ENCODE assay signal across 9 cellular contexts in genomic region chr4:3436798-3437581, GRCh38. TPM values are rescaled to one million over a fixed set of nuclear protein-coding genes. Genes with fewer than 3 reads are reported as not detected.
DNase-seq lines count a peak whose midpoint lies in the region; ATAC-seq and TF ChIP-seq lines count a peak whose summit lies in the region.
"Had no signal": no experiment of that assay in that cellular context is flagged by ENCODE, and none has a peak within 500 bp of the region (broad histone marks: within the 10 kb centered on the region; RNA-seq: fewer than 3 reads in every experiment).

No MANE protein-coding gene starts in this region.

- no peaks in the 10 kb centered on the region for H4K20me1 ChIP-seq in GM23248 (ENCODE audit: insufficient read depth)

- peak overlapping the region; percentile 28; the same call in 1 of the 2 replicates for H2AFZ ChIP-seq in GM23248

- no peak for TF ChIP-seq CTCF in choroid plexus epithelial cell (conservative IDR thresholded peaks at IDR 0.05; ENCODE audit: low read depth, low read length)
- TF ChIP-seq CTCF in retinal pigment epithelial cell (conservative IDR thresholded peaks at IDR 0.05; ENCODE audit: low read depth, low read length): no peak

- H3K27ac ChIP-seq in GM23248: no peak overlapping the region

- H3F3A ChIP-seq in GM23248 (ENCODE audit: insufficient read depth): no peaks in the 10 kb centered on the region

- peak; percentile 83 for DNase-seq in GM23248
- peak; percentile 84 for DNase-seq in NCI-H226
- peak; percentile 14 for DNase-seq in choroid plexus epithelial cell (ENCODE audit: low read depth)
- peak; percentile 36 for DNase-seq in retinal pigment epithelial cell (ENCODE audit: low read depth)
- DNase-seq in central memory CD4-positive, alpha-beta T cell: no peak
- DNase-seq in stimulated activated CD4-positive, alpha-beta T cell treated with anti-CD3 and anti-CD28 coated beads, Interleukin-12 subunit alpha, Interleukin-12 subunit beta, amount 100 ng/mL, for 4 hours: no peak

- WGBS in GM23248 (ENCODE audit: low coverage in 1 of 2, low lambda C conversion rate in 2 of 2, missing lambda C conversion rate in 2 of 2), 2 experiments: 67 to 68% methylated on average over 17 to 19 of the region's 19 CpGs

- H3K27me3 ChIP-seq in GM23248 (replicated peaks; ENCODE audit: insufficient read depth): no peaks in the 10 kb centered on the region

- peak overlapping the region; percentile 52 for H3K9ac ChIP-seq in GM23248

- no peaks in the 10 kb centered on the region for H3K9me3 ChIP-seq in GM23248 (ENCODE audit: low read depth)

- H3K79me2 ChIP-seq in GM23248 (ENCODE audit: insufficient read depth): no peaks in the 10 kb centered on the region

- in situ Hi-C loops in GM23248 (cut with MboI): no loop called here

- peaks cover 11% of the 10 kb centered on the region for H3K4me1 ChIP-seq in GM23248 (ENCODE audit: insufficient read depth)

- H3K4me2 ChIP-seq in GM23248 (ENCODE audit: unreplicated experiment): no peak overlapping the region

- no peak for ATAC-seq in GM18498 (IDR thresholded peaks at IDR 0.05; ENCODE audit: unreplicated experiment)
- no peak for ATAC-seq in GM21529 (IDR thresholded peaks at IDR 0.05; ENCODE audit: unreplicated experiment)

- no peaks in the 10 kb centered on the region for H3K36me3 ChIP-seq in GM23248 (ENCODE audit: low read depth)

- no peaks in the 10 kb centered on the region for H3K9me2 ChIP-seq in GM23248 (ENCODE audit: insufficient read depth)

- H3K4me3 ChIP-seq in GM23248 (no peak overlapping the region), choroid plexus epithelial cell (ENCODE audit: low read depth, low read length) (no peak overlapping the region), retinal pigment epithelial cell (ENCODE audit: low read length) (no peak overlapping the region)

RNA-seq across cellular contexts. Expression of gene HGFAC, which starts 4.8 kb away (rescaled TPM):
- not detected in 2 replicates for total RNA-seq in GM23248 (2014; rRNA removed; shearing (Covaris generic))
- polyA plus RNA-seq in GM23248 (2016; fragmentation: Nextera tagmentation; extraction: Ambion mirVana): not detected in 2 replicates
- total RNA-seq: pulmonary artery endothelial cell had no signal

RNA-seq across cellular contexts. Expression of gene DOK7, which starts 26.1 kb away (rescaled TPM):
- total RNA-seq in GM23248 (2014; rRNA removed; shearing (Covaris generic)): not detected in 2 replicates
- polyA plus RNA-seq in GM23248 (2016; fragmentation: Nextera tagmentation; extraction: Ambion mirVana): 0.24 TPM in 1 of 2 replicates, not detected in the other

Comparison
In these comparisons a context has a peak if more than half of its experiments do, and no peak if none do; other contexts are left out.
1. DNase-seq: peak in GM23248 (single experiment), NCI-H226 (single experiment), choroid plexus epithelial cell (single experiment) and retinal pigment epithelial cell (single experiment); none in central memory CD4-positive, alpha-beta T cell (single experiment) and stimulated activated CD4-positive, alpha-beta T cell treated with anti-CD3 and anti-CD28 coated beads, Interleukin-12 subunit alpha, Interleukin-12 subunit beta, amount 100 ng/mL, for 4 hours (single experiment).